1 cellular context compared by ENCODE assay signal in genomic region chr11:11978792-11979486, GRCh38.
TF ChIP-seq lines count a peak whose summit lies in the region.

No MANE protein-coding gene starts in this region.

TF ChIP-seq in K562, 482 proteins besides CTCF, POLR2A, EP300 and RAD21 (continued from another document):
- TF ChIP-seq REST (CRISPR knock-in tag; IDR thresholded peaks at IDR 0.05; ENCODE audit: low read depth) = no peak
- peak; percentile 49; the same call in 1 of the 2 replicates for TF ChIP-seq USF2 (CRISPR knock-in tag; IDR thresholded peaks at IDR 0.05)
- no peak for TF ChIP-seq CREBBP (IDR thresholded peaks at IDR 0.05; ENCODE audit: low read depth, low read length)
- TF ChIP-seq ZNF140 (CRISPR knock-in tag; IDR thresholded peaks at IDR 0.05) = no peak
- no peak for TF ChIP-seq TAL1 (IDR thresholded peaks at IDR 0.05)
- TF ChIP-seq ZBTB12 (CRISPR knock-in tag; IDR thresholded peaks at IDR 0.05) = no peak
- no peak for TF ChIP-seq ATF7 (IDR thresholded peaks at IDR 0.05)
- peak; percentile 28; the same call in 1 of the 2 replicates for TF ChIP-seq NR2C1 (IDR thresholded peaks at IDR 0.05)
- peak; percentile 66 for TF ChIP-seq NR2C1 (tag; IDR thresholded peaks at IDR 0.05)
- no peak for TF ChIP-seq ZBED1 (IDR thresholded peaks at IDR 0.05)
- TF ChIP-seq HSF4 (CRISPR knock-in tag; IDR thresholded peaks at IDR 0.05; ENCODE audit: borderline replicate concordance) = no peak
- no peak for TF ChIP-seq CHD2 (IDR thresholded peaks at IDR 0.05; ENCODE audit: low read depth, low read length)
- TF ChIP-seq OTX1 (CRISPR knock-in tag; IDR thresholded peaks at IDR 0.05) = no peak
- peak; percentile 75 for TF ChIP-seq GABPA (tag; conservative IDR thresholded peaks at IDR 0.05; ENCODE audit: low read depth)
- no peak for TF ChIP-seq ARID3B (CRISPR knock-in tag; IDR thresholded peaks at IDR 0.05; ENCODE audit: borderline replicate concordance)
- TF ChIP-seq RFX5 (IDR thresholded peaks at IDR 0.05; ENCODE audit: low read depth, low read length) = no peak
- no peak for TF ChIP-seq SMAD2 (IDR thresholded peaks at IDR 0.05; ENCODE audit: low read depth, low read length)
- no peak for TF ChIP-seq ATF6 (CRISPR knock-in tag; IDR thresholded peaks at IDR 0.05)
- TF ChIP-seq HINFP (tag; conservative IDR thresholded peaks at IDR 0.05; ENCODE audit: low read depth) = no peak
- TF ChIP-seq NR2C2 (CRISPR knock-in tag; IDR thresholded peaks at IDR 0.05) = no peak
- TF ChIP-seq NR2C2 (tag; IDR thresholded peaks at IDR 0.05) = peak; percentile 82
- no peak for TF ChIP-seq SP2 (IDR thresholded peaks at IDR 0.05; ENCODE audit: extremely low read depth, low read depth, low read length, poor library complexity, severe bottlenecking)
- TF ChIP-seq TAF7 (tag; IDR thresholded peaks at IDR 0.05) = no peak
- no peak for TF ChIP-seq EGR1 (conservative IDR thresholded peaks at IDR 0.05)
- no peak for TF ChIP-seq ZNF695 (CRISPR knock-in tag; IDR thresholded peaks at IDR 0.05)
- TF ChIP-seq HMGN3 (IDR thresholded peaks at IDR 0.05; ENCODE audit: borderline replicate concordance, extremely low read depth, insufficient read length, low read depth, low read length) = no peak
- no peak for TF ChIP-seq L3MBTL2 (IDR thresholded peaks at IDR 0.05)
- peak; percentile 71 for TF ChIP-seq ETV1 (tag; conservative IDR thresholded peaks at IDR 0.05; ENCODE audit: low read depth)
- TF ChIP-seq RNF2 (IDR thresholded peaks at IDR 0.05) = no peak
- TF ChIP-seq ZNF143 (CRISPR knock-in tag; IDR thresholded peaks at IDR 0.05) = no peak
- TF ChIP-seq PURB (CRISPR knock-in tag; IDR thresholded peaks at IDR 0.05; ENCODE audit: low read depth) = no peak
- no peak for TF ChIP-seq NFRKB (IDR thresholded peaks at IDR 0.05; ENCODE audit: low read depth)
- no peak for TF ChIP-seq RHOXF2B (CRISPR knock-in tag; conservative IDR thresholded peaks at IDR 0.05)
- TF ChIP-seq ZKSCAN3 (CRISPR knock-in tag; IDR thresholded peaks at IDR 0.05) = no peak
